ENCODE assay signal across 20 cellular contexts in the genomic region with DNA sequence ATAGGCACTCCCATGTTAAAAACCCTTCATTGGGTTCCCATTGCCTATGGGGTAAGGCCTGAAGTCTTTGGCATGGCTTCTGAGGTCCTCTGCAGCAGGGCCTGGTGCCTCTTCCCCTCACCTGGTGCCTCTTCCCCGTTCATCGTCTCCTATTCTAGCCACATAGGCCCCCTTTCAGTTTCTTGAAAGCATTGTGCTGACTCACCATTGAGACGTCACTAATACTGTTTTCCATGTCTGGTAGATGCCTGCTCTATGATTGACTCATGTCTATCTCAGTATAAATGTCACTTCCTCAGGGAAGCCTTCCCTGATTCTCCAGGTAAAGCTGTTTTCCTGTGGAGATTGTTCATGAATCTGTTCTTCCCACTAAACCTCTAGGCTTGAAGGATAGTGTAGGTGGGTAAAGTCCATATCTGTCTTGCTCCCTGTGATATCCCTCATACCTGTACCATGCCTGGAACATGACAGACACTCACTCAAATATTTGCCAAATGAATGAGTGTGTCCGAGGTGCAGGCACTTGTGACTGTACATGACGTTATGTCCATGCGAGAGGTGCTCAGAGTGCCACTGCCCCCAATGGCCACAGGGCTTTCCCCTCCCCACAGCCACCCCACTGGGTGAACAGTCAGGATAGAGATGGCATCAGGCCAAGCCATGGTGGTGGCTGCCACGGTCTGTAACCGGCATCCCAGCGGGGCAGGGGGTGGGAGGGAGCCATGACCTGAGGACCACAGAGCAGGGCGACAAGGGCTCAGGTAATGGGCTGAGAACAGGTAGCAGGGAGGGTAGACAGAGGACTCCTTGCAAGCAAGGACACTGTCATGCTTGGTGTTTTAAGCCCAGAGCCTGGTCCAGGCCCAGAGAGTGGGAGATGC.
"Had no signal": no experiment of that assay in that cellular context is flagged by ENCODE, and none has a peak within 500 bp of the region (broad histone marks: within the 10 kb centered on the region; RNA-seq: fewer than 3 reads in every experiment).

No MANE protein-coding gene starts in this region.

- H3K27ac Mint-ChIP-seq: immature natural killer cell; naive thymus-derived CD4-positive, alpha-beta T cell; nephron progenitor cell; stimulated activated naive CD8-positive, alpha-beta T cell treated with anti-CD3 and anti-CD28 coated beads, Interleukin-15, Interleukin-2, amounts not matched to agents 100 ng/mL and 50 ng/mL, for 24 hours had no signal

- H3K36me3 ChIP-seq: esophagus muscularis mucosa, gastrocnemius medialis, neutrophil, tibial artery, upper lobe of right lung had no signal

- H3K27me3 ChIP-seq: esophagus muscularis mucosa, gastrocnemius medialis, tibial artery, upper lobe of right lung had no signal

- H3K4me3 Mint-ChIP-seq: immature natural killer cell; naive thymus-derived CD4-positive, alpha-beta T cell; nephron progenitor cell; stimulated activated naive CD8-positive, alpha-beta T cell treated with anti-CD3 and anti-CD28 coated beads, Interleukin-15, Interleukin-2, amounts not matched to agents 100 ng/mL and 50 ng/mL, for 24 hours had no signal

- H3K4me3 ChIP-seq: coronary artery, esophagus muscularis mucosa, gastrocnemius medialis, smooth muscle cell, tibial artery, upper lobe of right lung had no signal

- H3K36me3 Mint-ChIP-seq: immature natural killer cell; naive thymus-derived CD4-positive, alpha-beta T cell had no signal

- H3K4me1 Mint-ChIP-seq: immature natural killer cell; naive thymus-derived CD4-positive, alpha-beta T cell; nephron progenitor cell had no signal

- ATAC-seq: gastrocnemius medialis; naive thymus-derived CD4-positive, alpha-beta T cell; right cardiac atrium; upper lobe of right lung had no signal

- H3K9me3 ChIP-seq: esophagus muscularis mucosa, gastrocnemius medialis, neutrophil, tibial artery, upper lobe of right lung had no signal

- H3K27ac ChIP-seq: epithelial cell of prostate, neutrophil, upper lobe of right lung had no signal

- FAIRE-seq: endometrium, kidney had no signal

- H3K4me1 ChIP-seq: gastrocnemius medialis, upper lobe of right lung had no signal

- DNase-seq: central memory CD4-positive, alpha-beta T cell; effector CD4-positive, alpha-beta T cell; gastrocnemius medialis; glutamatergic neuron; immature natural killer cell; kidney; left cardiac atrium; naive thymus-derived CD4-positive, alpha-beta T cell; nephron progenitor cell; right cardiac atrium; stimulated activated CD4-positive, alpha-beta T cell treated with anti-CD3 and anti-CD28 coated beads, Interleukin-2, amount 100 ng/mL, for 48 hours; upper lobe of right lung had no signal

- H3K9me3 Mint-ChIP-seq: immature natural killer cell; stimulated activated naive CD8-positive, alpha-beta T cell treated with anti-CD3 and anti-CD28 coated beads, Interleukin-15, Interleukin-2, amounts not matched to agents 100 ng/mL and 50 ng/mL, for 24 hours had no signal

- H3K4me2 ChIP-seq: smooth muscle cell had no signal
